ENCODE assay signal across 7 cellular contexts in the genomic region with DNA sequence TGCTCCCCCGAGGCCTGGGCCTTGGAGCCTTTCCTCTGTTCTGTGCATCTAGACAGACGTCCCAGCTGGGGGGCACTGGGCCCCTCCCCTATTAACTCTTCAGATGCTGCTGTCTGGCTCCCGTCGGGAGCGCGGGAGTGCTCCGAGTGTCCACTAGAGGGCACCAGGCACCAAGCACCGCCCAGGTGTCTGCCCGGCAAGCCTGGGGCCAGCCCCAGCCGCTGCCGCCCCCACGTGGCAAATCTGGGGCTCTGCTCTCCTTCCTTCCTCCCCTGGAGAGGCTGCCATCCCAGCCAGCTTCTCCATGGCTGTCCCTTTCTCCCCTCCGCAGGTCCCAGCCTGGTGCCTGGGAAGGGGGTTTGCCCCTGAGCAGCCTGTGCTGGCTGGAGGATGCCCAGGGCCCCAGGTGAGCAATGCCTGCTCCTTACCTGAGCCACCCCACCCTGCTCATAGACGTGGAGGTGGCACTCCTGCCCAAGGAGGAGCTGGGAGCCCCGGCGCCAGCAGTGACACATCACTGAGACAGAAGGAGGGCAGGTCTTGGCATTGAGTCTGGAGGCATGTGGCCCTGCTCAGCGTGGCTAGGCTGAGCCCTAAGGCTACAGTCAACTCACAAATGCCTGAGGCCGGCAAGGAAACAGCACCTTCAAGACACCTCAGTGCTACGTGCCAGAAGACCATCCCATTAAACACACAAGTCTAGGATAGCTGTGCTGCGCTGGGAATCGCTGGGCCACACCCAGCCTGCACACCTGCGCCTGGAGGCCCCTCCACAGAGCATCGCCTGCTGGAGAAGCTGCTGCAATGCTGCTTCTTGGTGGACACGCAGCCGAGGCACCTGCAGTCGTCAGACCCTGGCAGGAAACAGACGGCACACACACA. TPM values are rescaled to one million over a fixed set of nuclear protein-coding genes. Genes with fewer than 3 reads are reported as not detected.
DNase-seq lines count a peak whose midpoint lies in the region; ATAC-seq and TF ChIP-seq lines count a peak whose summit lies in the region.

No MANE protein-coding gene starts in this region.

- intact Hi-C loops in left colon (cut with DNase I, micrococcal nuclease) = no loop called here

- in situ Hi-C loops in GM13977 (cut with MboI; ENCODE audit: low pct_unique_long_range_greater_than_20kb, low sequenced_read_pairs, unreplicated experiment) = no loop called here

- peak; percentile 99 for TF ChIP-seq CTCF in GM13977 (IDR thresholded peaks at IDR 0.05; ENCODE audit: extremely low read depth, insufficient read depth, missing control alignments)

- peak; percentile 94 for DNase-seq in GM13977 (ENCODE audit: low spot score)
- peak; percentile 57 for DNase-seq in NCI-H524 treated with DMSO at 0.1 percent for 48 hours (lab: John Stamatoyannopoulos, UW)
- DNase-seq in activated CD4-positive, alpha-beta T cell treated with anti-CD3 and anti-CD28 coated beads for 24 hours (ENCODE audit: low read depth in 2 of 2) = peak; percentile 82 to 86
- peak; percentile 89 for DNase-seq in cerebellar cortex (ENCODE audit: low spot score)
- DNase-seq in left colon = peak; percentile 82 to 86
- peak; percentile 88 to 91 for DNase-seq in stimulated activated CD4-positive, alpha-beta T cell treated with anti-CD3 and anti-CD28 coated beads, Interleukin-2, amount 100 ng/mL, for 24 hours

- ATAC-seq in HG03280 (IDR thresholded peaks at IDR 0.05; ENCODE audit: unreplicated experiment) (peak; percentile 65), left colon (peak; percentile 78)

RNA-seq across cellular contexts. Expression of gene TMEM235, which starts 19.7 kb away (rescaled TPM):
- not detected for total RNA-seq in left colon

RNA-seq across cellular contexts. Expression of gene BIRC5, which starts 37.1 kb away (rescaled TPM):
- total RNA-seq in left colon = 10 to 100 TPM in 1 of 2 donors, 1 to 10 TPM in 1; 3.4 to 10.1 TPM

Comparison
In these comparisons a context has a peak if more than half of its experiments do, and no peak if none do; other contexts are left out.
1. Peak in every context shown above with its lines: DNase-seq and ATAC-seq.